16 cellular contexts compared by ENCODE assay signal in the genomic region with DNA sequence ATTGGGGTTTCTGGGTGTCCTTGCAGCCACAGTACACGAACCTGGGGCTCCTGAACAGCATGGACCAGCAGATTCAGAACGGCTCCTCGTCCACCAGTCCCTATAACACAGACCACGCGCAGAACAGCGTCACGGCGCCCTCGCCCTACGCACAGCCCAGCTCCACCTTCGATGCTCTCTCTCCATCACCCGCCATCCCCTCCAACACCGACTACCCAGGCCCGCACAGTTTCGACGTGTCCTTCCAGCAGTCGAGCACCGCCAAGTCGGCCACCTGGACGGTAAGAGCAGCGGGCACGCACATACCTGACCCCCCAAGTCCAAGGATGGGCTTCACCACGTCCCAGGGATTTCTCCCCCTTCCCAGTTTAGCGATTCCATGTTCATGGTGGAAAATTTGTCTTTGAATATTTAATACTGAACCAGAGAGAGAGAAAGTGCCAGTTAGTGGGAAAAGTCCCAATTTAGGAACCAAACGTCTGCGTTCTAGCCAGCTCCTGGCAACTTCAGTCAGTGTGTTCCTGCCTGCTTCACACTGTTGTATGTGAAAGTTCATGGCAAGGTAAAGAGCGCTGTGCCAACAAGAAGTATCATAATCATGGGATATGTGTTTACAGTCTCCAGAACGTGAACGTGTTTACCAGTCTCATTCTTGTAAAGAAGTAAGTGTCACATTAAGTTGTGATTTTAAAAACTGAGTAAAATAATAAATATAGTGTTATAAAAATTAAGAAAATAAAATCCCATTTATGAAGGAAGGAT.
"Had no signal": no experiment of that assay in that cellular context is flagged by ENCODE, and none has a peak within 500 bp of the region (broad histone marks: within the 10 kb centered on the region; RNA-seq: fewer than 3 reads in every experiment).

No MANE protein-coding gene starts in this region.

- H3K36me3 Mint-ChIP-seq: activated CD8-positive, alpha-beta memory T cell treated with anti-CD3 and anti-CD28 coated beads, Interleukin-2, amount 10 ng/mL, durations not matched to agents 7 days and 5 days had no signal

- H3K4me1 ChIP-seq: right atrium auricular region, thyroid gland had no signal

- H3K4me3 Mint-ChIP-seq: activated CD4-positive, alpha-beta T cell treated with anti-CD3 and anti-CD28 coated beads, Interleukin-2, amount 10 ng/mL, durations not matched to agents 24 days and 14 days; activated CD8-positive, alpha-beta memory T cell treated with anti-CD3 and anti-CD28 coated beads, Interleukin-2, amount 10 ng/mL, durations not matched to agents 7 days and 5 days; activated CD8-positive, alpha-beta T cell treated with anti-CD3 and anti-CD28 coated beads for 36 hours; activated naive CD8-positive, alpha-beta T cell treated with anti-CD3 and anti-CD28 coated beads, Interleukin-2, amount 50 U/mL, for 24 hours; activated T-helper 1 cell treated with anti-CD3 and anti-CD28 coated beads, Interleukin-12 subunit alpha, Interleukin-12 subunit beta, Interleukin-2, Interleukin-4 antibody, amounts not matched to agents 30 ng/mL and 10 ng/mL and 1 ng/mL, durations not matched to agents 14 hours and 24 hours and 36 hours had no signal

- H3K27ac ChIP-seq: right atrium auricular region, thyroid gland had no signal

- H3K9me3 Mint-ChIP-seq: activated CD4-positive, alpha-beta T cell treated with anti-CD3 and anti-CD28 coated beads, Interleukin-2, amount 10 ng/mL, durations not matched to agents 24 days and 14 days; activated CD8-positive, alpha-beta T cell treated with anti-CD3 and anti-CD28 coated beads for 36 hours; activated naive CD8-positive, alpha-beta T cell treated with anti-CD3 and anti-CD28 coated beads, Interleukin-2, amount 50 U/mL, for 24 hours; activated T-helper 1 cell treated with anti-CD3 and anti-CD28 coated beads, Interleukin-12 subunit alpha, Interleukin-12 subunit beta, Interleukin-2, Interleukin-4 antibody, amounts not matched to agents 30 ng/mL and 10 ng/mL and 1 ng/mL, durations not matched to agents 14 hours and 24 hours and 36 hours had no signal

- H3K9me3 ChIP-seq: right atrium auricular region, thyroid gland had no signal

- H3K27me3 ChIP-seq: right atrium auricular region, thyroid gland had no signal

- H3K4me1 Mint-ChIP-seq: activated CD4-positive, alpha-beta T cell treated with anti-CD3 and anti-CD28 coated beads, Interleukin-2, amount 10 ng/mL, durations not matched to agents 24 days and 14 days; activated CD8-positive, alpha-beta memory T cell treated with anti-CD3 and anti-CD28 coated beads, Interleukin-2, amount 10 ng/mL, durations not matched to agents 7 days and 5 days; activated naive CD8-positive, alpha-beta T cell treated with anti-CD3 and anti-CD28 coated beads, Interleukin-2, amount 50 U/mL, for 24 hours had no signal

- ATAC-seq: activated CD8-positive, alpha-beta memory T cell treated with anti-CD3 and anti-CD28 coated beads, Interleukin-2, amount 10 ng/mL, durations not matched to agents 7 days and 5 days; activated CD8-positive, alpha-beta T cell treated with anti-CD3 and anti-CD28 coated beads for 36 hours; activated naive CD8-positive, alpha-beta T cell treated with anti-CD3 and anti-CD28 coated beads, Interleukin-2, amount 50 U/mL, for 24 hours; SK-N-SH treated with all-trans-retinoic acid at 6 μM for 48 hours had no signal

- DNase-seq: activated CD8-positive, alpha-beta memory T cell treated with anti-CD3 and anti-CD28 coated beads, Interleukin-2, amount 10 ng/mL, durations not matched to agents 7 days and 5 days; activated CD8-positive, alpha-beta T cell treated with anti-CD3 and anti-CD28 coated beads for 36 hours; activated gamma-delta T cell; activated naive CD4-positive, alpha-beta T cell treated with anti-CD3 and anti-CD28 coated beads, Interleukin-2, amount 50 U/mL, for 16 hours; activated naive CD8-positive, alpha-beta T cell treated with anti-CD3 and anti-CD28 coated beads, Interleukin-2, amount 50 U/mL, for 24 hours; foreskin melanocyte; hippocampal formation; stimulated activated CD4-positive, alpha-beta T cell treated with anti-CD3 and anti-CD28 coated beads, Interleukin-4, amount 100 ng/mL, for 24 hours; stimulated activated naive CD4-positive, alpha-beta T cell treated with Interleukin-2 at 50 U/mL for 16 hours; thyroid gland had no signal

- H3K27me3 Mint-ChIP-seq: activated CD4-positive, alpha-beta T cell treated with anti-CD3 and anti-CD28 coated beads, Interleukin-2, amount 10 ng/mL, durations not matched to agents 24 days and 14 days; activated CD8-positive, alpha-beta memory T cell treated with anti-CD3 and anti-CD28 coated beads, Interleukin-2, amount 10 ng/mL, durations not matched to agents 7 days and 5 days; activated CD8-positive, alpha-beta T cell treated with anti-CD3 and anti-CD28 coated beads for 36 hours; activated naive CD8-positive, alpha-beta T cell treated with anti-CD3 and anti-CD28 coated beads, Interleukin-2, amount 50 U/mL, for 24 hours had no signal

- H3K27ac Mint-ChIP-seq: activated CD4-positive, alpha-beta T cell treated with anti-CD3 and anti-CD28 coated beads, Interleukin-2, amount 10 ng/mL, durations not matched to agents 24 days and 14 days; activated CD8-positive, alpha-beta memory T cell treated with anti-CD3 and anti-CD28 coated beads, Interleukin-2, amount 10 ng/mL, durations not matched to agents 7 days and 5 days; activated CD8-positive, alpha-beta T cell treated with anti-CD3 and anti-CD28 coated beads for 36 hours; activated naive CD8-positive, alpha-beta T cell treated with anti-CD3 and anti-CD28 coated beads, Interleukin-2, amount 50 U/mL, for 24 hours; activated T-helper 1 cell treated with anti-CD3 and anti-CD28 coated beads, Interleukin-12 subunit alpha, Interleukin-12 subunit beta, Interleukin-2, Interleukin-4 antibody, amounts not matched to agents 30 ng/mL and 10 ng/mL and 1 ng/mL, durations not matched to agents 14 hours and 24 hours and 36 hours; progenitor cell of endocrine pancreas had no signal

- H3K36me3 ChIP-seq: right atrium auricular region, thyroid gland had no signal

- H3K4me3 ChIP-seq: lung, right atrium auricular region, thyroid gland had no signal
